16 cellular contexts compared by ENCODE assay signal in genomic region chr14:93230539-93230938, GRCh38. TPM values are rescaled to one million over a fixed set of nuclear protein-coding genes. Genes with fewer than 3 reads are reported as not detected.
DNase-seq lines count a peak whose midpoint lies in the region; FAIRE-seq and TF ChIP-seq lines count a peak whose summit lies in the region.
"Had no signal": no experiment of that assay in that cellular context is flagged by ENCODE, and none has a peak within 500 bp of the region (broad histone marks: within the 10 kb centered on the region; RNA-seq: fewer than 3 reads in every experiment).

No MANE protein-coding gene starts in this region.

- H3K9me2 ChIP-seq in DOHH2 (replicated peaks; ENCODE audit: control insufficient read depth, low read length) (no peaks in the 10 kb centered on the region), hepatocyte (replicated peaks; ENCODE audit: insufficient read depth) (no peaks in the 10 kb centered on the region)

- no peak for TF ChIP-seq POLR2A in sigmoid colon (IDR thresholded peaks at IDR 0.05)

- 0 out of 2 replicates have a peak, but pooled peaks cover 3% of the 10 kb centered on the region for H3F3A ChIP-seq in DOHH2 (ENCODE audit: control insufficient read depth, insufficient read depth)

- H2AFZ ChIP-seq in astrocyte (ENCODE audit: low read depth, low read length) (peak overlapping the region; percentile 88), hepatocyte (no peak overlapping the region)

- peaks cover 20% of the 10 kb centered on the region for H3K36me3 Mint-ChIP-seq in activated CD4-positive, alpha-beta T cell treated with anti-CD3 and anti-CD28 coated beads, Interleukin-2, amount 10 ng/mL, durations not matched to agents 24 days and 14 days (ENCODE audit: low read depth)
- H3K36me3 Mint-ChIP-seq in astrocyte (ENCODE audit: low read depth, unreplicated experiment): peaks cover 13% of the 10 kb centered on the region

- H3K4me3 ChIP-seq in DOHH2 (ENCODE audit: low read length): no peak overlapping the region
- no peak overlapping the region for H3K4me3 ChIP-seq in astrocyte (ENCODE audit: insufficient read depth, low read depth, low read length)
- H3K4me3 ChIP-seq in sigmoid colon: no peak overlapping the region
- no peak overlapping the region for H3K4me3 ChIP-seq in hepatocyte

- 88 to 95% methylated on average over 16 of the region's 16 CpGs for WGBS in sigmoid colon, 2 donors
- 96% methylated on average over 16 of the region's 16 CpGs for WGBS in hepatocyte (ENCODE audit: low lambda C conversion rate, missing lambda C conversion rate)

- H3K79me2 ChIP-seq in DOHH2 (ENCODE audit: control insufficient read depth, low read length): no peaks in the 10 kb centered on the region
- H3K79me2 ChIP-seq in astrocyte (ENCODE audit: insufficient read depth, low read length): no peaks in the 10 kb centered on the region
- no peaks in the 10 kb centered on the region for H3K79me2 ChIP-seq in hepatocyte

- H3K4me1 ChIP-seq in DOHH2 (ENCODE audit: control insufficient read depth, low read length): peaks cover 5% of the 10 kb centered on the region; the same call in 1 of the 2 replicates
- H3K4me1 ChIP-seq in astrocyte (ENCODE audit: insufficient read depth, low read length): peaks cover 15% of the 10 kb centered on the region
- H3K4me1 ChIP-seq in sigmoid colon: peaks cover 0 to 14% (median 6%) of the 10 kb centered on the region in 4 donors
- H3K4me1 ChIP-seq in hepatocyte (ENCODE audit: insufficient read depth): no peaks in the 10 kb centered on the region
- H3K4me1 ChIP-seq: right lobe of liver had no signal

- peaks cover 5% of the 10 kb centered on the region for H3K4me1 Mint-ChIP-seq in activated CD4-positive, alpha-beta T cell treated with anti-CD3 and anti-CD28 coated beads, Interleukin-2, amount 10 ng/mL, durations not matched to agents 24 days and 14 days
- peaks cover 9% of the 10 kb centered on the region for H3K4me1 Mint-ChIP-seq in astrocyte (ENCODE audit: low read depth, unreplicated experiment)

- TF ChIP-seq CTCF in DOHH2 (IDR thresholded peaks at IDR 0.05; ENCODE audit: low read depth, low read length, poor library complexity, severe bottlenecking) (no peak), astrocyte (IDR thresholded peaks at IDR 0.05; ENCODE audit: insufficient read depth, low read depth, low read length) (no peak), sigmoid colon (IDR thresholded peaks at IDR 0.05) (no peak), hepatocyte (IDR thresholded peaks at IDR 0.05; ENCODE audit: poor library complexity) (no peak)

- no peak overlapping the region for H3K27ac ChIP-seq in DOHH2 (ENCODE audit: low read depth, low read length)
- H3K27ac ChIP-seq in astrocyte (ENCODE audit: low read depth, low read length): no peak overlapping the region
- H3K27ac ChIP-seq in sigmoid colon: no peak overlapping the region
- H3K27ac ChIP-seq in hepatocyte: no peak overlapping the region
- H3K27ac ChIP-seq: right lobe of liver had no signal

- no peak for TF ChIP-seq EP300 in sigmoid colon (IDR thresholded peaks at IDR 0.05)

- no peak overlapping the region for H3K27ac Mint-ChIP-seq in activated CD4-positive, alpha-beta T cell treated with anti-CD3 and anti-CD28 coated beads, Interleukin-2, amount 10 ng/mL, durations not matched to agents 24 days and 14 days
- H3K27ac Mint-ChIP-seq in astrocyte (ENCODE audit: unreplicated experiment): no peak overlapping the region
- H3K27ac Mint-ChIP-seq: activated B cell treated with CpG ODN at 0.5 μM for 24 hours had no signal

- DNase-seq in activated CD4-positive, alpha-beta T cell treated with anti-CD3 and anti-CD28 coated beads, Interleukin-2, amount 10 ng/mL, durations not matched to agents 24 days and 14 days: no peak
- DNase-seq in activated CD4-positive, alpha-beta T cell treated with anti-CD3 and anti-CD28 coated beads for 4 hours: no peak
- no peak for DNase-seq in astrocyte (ENCODE audit: low read depth)
- peak; percentile 65 for DNase-seq in sigmoid colon
- DNase-seq in hepatocyte (ENCODE audit: low spot score): no peak
- DNase-seq in hepatic stellate cell (ENCODE audit: low spot score): no peak
- no peak for DNase-seq in activated CD4-positive, CD25-positive, alpha-beta regulatory T cell treated with anti-CD3 and anti-CD28 coated beads, Interleukin-2, amount 50 U/mL, for 72 hours
- DNase-seq: activated B cell treated with CpG ODN at 0.5 μM for 24 hours; activated CD8-positive, alpha-beta memory T cell treated with anti-CD3 and anti-CD28 coated beads, Interleukin-2, amount 50 U/mL, for 48 hours; GDM1; immature natural killer cell; NCI-H187 treated with DMSO at 0.1 percent for 48 hours; right lobe of liver; stimulated activated CD4-positive, alpha-beta T cell treated with anti-CD3 and anti-CD28 coated beads, Interleukin-4, amount 100 ng/mL, for 24 hours had no signal

- no peaks in the 10 kb centered on the region for H3K9me3 Mint-ChIP-seq in activated CD4-positive, alpha-beta T cell treated with anti-CD3 and anti-CD28 coated beads, Interleukin-2, amount 10 ng/mL, durations not matched to agents 24 days and 14 days
- peaks cover 5% of the 10 kb centered on the region for H3K9me3 Mint-ChIP-seq in astrocyte (ENCODE audit: unreplicated experiment)
- H3K9me3 Mint-ChIP-seq: activated B cell treated with CpG ODN at 0.5 μM for 24 hours had no signal

- peak overlapping the region; percentile 81 for H3K9ac ChIP-seq in astrocyte (ENCODE audit: low read length)

- peaks cover 18% of the 10 kb centered on the region for H3K27me3 Mint-ChIP-seq in activated CD4-positive, alpha-beta T cell treated with anti-CD3 and anti-CD28 coated beads, Interleukin-2, amount 10 ng/mL, durations not matched to agents 24 days and 14 days
- no peaks in the 10 kb centered on the region for H3K27me3 Mint-ChIP-seq in astrocyte (ENCODE audit: low read depth, unreplicated experiment)
- H3K27me3 Mint-ChIP-seq: activated B cell treated with CpG ODN at 0.5 μM for 24 hours had no signal

- H4K20me1 ChIP-seq in DOHH2 (ENCODE audit: control insufficient read depth, insufficient read depth, low read depth, low read length): no peaks in the 10 kb centered on the region
- H4K20me1 ChIP-seq in astrocyte (ENCODE audit: insufficient read depth, low read length): no peaks in the 10 kb centered on the region
- no peaks in the 10 kb centered on the region for H4K20me1 ChIP-seq in hepatocyte (ENCODE audit: insufficient read depth, poor library complexity, severe bottlenecking)

- H3K4me2 ChIP-seq in DOHH2 (ENCODE audit: low read length) (peak overlapping the region; percentile 69; the same call in 1 of the 2 replicates), astrocyte (ENCODE audit: low read length) (peak overlapping the region; percentile 97), hepatocyte (no peak overlapping the region)

- peaks cover 30% of the 10 kb centered on the region for H3K36me3 ChIP-seq in DOHH2 (ENCODE audit: control insufficient read depth, low read length)
- peaks cover 4% of the 10 kb centered on the region for H3K36me3 ChIP-seq in astrocyte (ENCODE audit: insufficient read depth, low read length)
- H3K36me3 ChIP-seq in sigmoid colon: peaks cover 9 to 35% (median 18%) of the 10 kb centered on the region in 4 donors
- no peaks in the 10 kb centered on the region for H3K36me3 ChIP-seq in hepatocyte (replicated peaks; ENCODE audit: insufficient read depth, low read depth)

- intact Hi-C loops in activated CD4-positive, alpha-beta T cell treated with anti-CD3 and anti-CD28 coated beads, Interleukin-2, amount 10 ng/mL, durations not matched to agents 24 days and 14 days (cut with micrococcal nuclease): no loop called here
- intact Hi-C loops in sigmoid colon (cut with DNase I): no loop called here

- H3K27me3 ChIP-seq in DOHH2 (ENCODE audit: control insufficient read depth, low read length) (no peaks in the 10 kb centered on the region), astrocyte (ENCODE audit: insufficient read depth, low read length) (no peaks in the 10 kb centered on the region), sigmoid colon (no peaks in the 10 kb centered on the region), hepatocyte (no peaks in the 10 kb centered on the region)
- H3K27me3 ChIP-seq: right lobe of liver had no signal

- H3K4me3 Mint-ChIP-seq in activated CD4-positive, alpha-beta T cell treated with anti-CD3 and anti-CD28 coated beads, Interleukin-2, amount 10 ng/mL, durations not matched to agents 24 days and 14 days: peak overlapping the region; percentile 72
- H3K4me3 Mint-ChIP-seq in astrocyte (ENCODE audit: unreplicated experiment): no peak overlapping the region

- H3K9me3 ChIP-seq in DOHH2 (ENCODE audit: control insufficient read depth, insufficient read depth, low read length) (no peaks in the 10 kb centered on the region), astrocyte (ENCODE audit: insufficient read depth, low read depth, low read length) (no peaks in the 10 kb centered on the region), sigmoid colon (no peaks in the 10 kb centered on the region), hepatocyte (ENCODE audit: low read depth) (no peaks in the 10 kb centered on the region)
- H3K9me3 ChIP-seq: right lobe of liver had no signal

- FAIRE-seq in astrocyte (lab: Jason Lieb, UNC): no peak
- FAIRE-seq: RCC 7860 had no signal

RNA-seq across cellular contexts. Expression of gene UBR7, which starts 23.5 kb away (rescaled TPM):
- total RNA-seq in activated CD4-positive, alpha-beta T cell treated with anti-CD3 and anti-CD28 coated beads, Interleukin-2, amount 10 ng/mL, durations not matched to agents 24 days and 14 days: 32.5 and 35.3 TPM in 2 replicates
- total RNA-seq in astrocyte (7.3 and 7.8 TPM in 2 replicates), sigmoid colon (10 to 100 TPM; 15.5 to 32.1 (median 27.2) TPM), hepatocyte (14.9 and 16.3 TPM in 2 replicates)
- polyA plus RNA-seq in sigmoid colon (10 to 100 TPM; 17.3 to 25.4 (median 19.8) TPM), hepatocyte (12.1 and 13.1 TPM in 2 replicates)

RNA-seq across cellular contexts. Expression of gene GON7, which starts 23.7 kb away (rescaled TPM):
- 16.3 and 17.0 TPM in 2 replicates for total RNA-seq in activated CD4-positive, alpha-beta T cell treated with anti-CD3 and anti-CD28 coated beads, Interleukin-2, amount 10 ng/mL, durations not matched to agents 24 days and 14 days
- total RNA-seq in astrocyte: 5.3 and 5.4 TPM in 2 replicates
- 10 to 100 TPM in 3 of 4 donors, 1 to 10 TPM in 1; 8.6 to 20.2 (median 11.8) TPM for total RNA-seq in sigmoid colon
- 10 to 100 TPM; 29.2 to 80.7 (median 51.7) TPM for polyA plus RNA-seq in sigmoid colon
- 22.2 and 22.7 TPM in 2 replicates for total RNA-seq in hepatocyte
- polyA plus RNA-seq in hepatocyte: 13.7 and 17.8 TPM in 2 replicates

RNA-seq across cellular contexts. Expression of gene LYSET, which starts 45.4 kb away (rescaled TPM):
- 14.7 and 18.6 TPM in 2 replicates for total RNA-seq in activated CD4-positive, alpha-beta T cell treated with anti-CD3 and anti-CD28 coated beads, Interleukin-2, amount 10 ng/mL, durations not matched to agents 24 days and 14 days
- total RNA-seq in astrocyte (9.1 and 9.8 TPM in 2 replicates), sigmoid colon (10 to 100 TPM in 3 of 4 donors, 1 to 10 TPM in 1; 10.0 to 16.9 (median 11.6) TPM), hepatocyte (17.5 and 17.8 TPM in 2 replicates)
- polyA plus RNA-seq in sigmoid colon (10 to 100 TPM; 27.5 to 58.3 (median 57.6) TPM), hepatocyte (45.4 and 53.0 TPM in 2 replicates)

RNA-seq across cellular contexts. Expression of gene MOAP1, which starts 45.8 kb away (rescaled TPM):
- 16.2 and 17.1 TPM in 2 replicates for total RNA-seq in activated CD4-positive, alpha-beta T cell treated with anti-CD3 and anti-CD28 coated beads, Interleukin-2, amount 10 ng/mL, durations not matched to agents 24 days and 14 days
- 15.8 and 16.1 TPM in 2 replicates for total RNA-seq in astrocyte
- 10 to 100 TPM; 31.3 to 65.3 (median 60.1) TPM for total RNA-seq in sigmoid colon
- polyA plus RNA-seq in sigmoid colon: 10 to 100 TPM; 19.7 to 27.0 (median 22.9) TPM
- 35.5 and 36.2 TPM in 2 replicates for total RNA-seq in hepatocyte
- polyA plus RNA-seq in hepatocyte: 26.1 and 27.3 TPM in 2 replicates
